22 cellular contexts compared by ENCODE assay signal in genomic region chr4:184541918-184542317, GRCh38.
DNase-seq lines count a peak whose midpoint lies in the region; ATAC-seq, FAIRE-seq and TF ChIP-seq lines count a peak whose summit lies in the region.
"Had no signal": no experiment of that assay in that cellular context is flagged by ENCODE, and none has a peak within 500 bp of the region (broad histone marks: within the 10 kb centered on the region; RNA-seq: fewer than 3 reads in every experiment).

No MANE protein-coding gene starts in this region.

- TF ChIP-seq EP300 in suprapubic skin (IDR thresholded peaks at IDR 0.05): no peak

- H3K9me3 ChIP-seq in kidney (ENCODE audit: control insufficient read depth in 1 of 2, low read length in 2 of 2) (no peaks in the 10 kb centered on the region), liver (ENCODE audit: control insufficient read depth in 4 of 4, low read length in 3 of 4) (no peaks in the 10 kb centered on the region), lower lobe of right lung (no peaks in the 10 kb centered on the region), suprapubic skin (no peaks in the 10 kb centered on the region)
- H3K9me3 ChIP-seq: BLaER1, HAP-1 had no signal

- no peak for TF ChIP-seq POLR2A in GM12892 (IDR thresholded peaks at IDR 0.05; ENCODE audit: low read depth, low read length)
- TF ChIP-seq POLR2A in suprapubic skin (IDR thresholded peaks at IDR 0.05): no peak

- H3K9ac ChIP-seq in kidney (ENCODE audit: low read length in 2 of 2) (no peak overlapping the region), liver (ENCODE audit: low read depth in 1 of 2, low read length in 2 of 2) (no peak overlapping the region)
- H3K9ac ChIP-seq: BLaER1 had no signal

- DNase-seq in GM12892 (ENCODE audit: insufficient read length) (no peak), kidney (no peak), lower lobe of right lung (no peak), suprapubic skin (ENCODE audit: low spot score in 2 of 2) (no peak), omental fat pad (ENCODE audit: low spot score) (no peak)
- DNase-seq: CD4-positive, CD25-positive, alpha-beta regulatory T cell; CD8-positive, alpha-beta T cell; DMS 273 treated with DMSO at 0.1 percent for 48 hours; DMS79; EL; GDM1; GOT3; HFFc6 had no signal

- WGBS in liver: 40% methylated on average over 5 of the region's 5 CpGs
- 92% methylated on average over 5 of the region's 5 CpGs for WGBS in suprapubic skin

- peak; percentile 27 for FAIRE-seq in GM12892 (lab: Jason Lieb, UNC)
- FAIRE-seq in kidney (lab: Jason Lieb, UNC): peak; percentile 65
- FAIRE-seq: A204.1, D721Med, GM12878, H54 had no signal

- H3K4me3 ChIP-seq in kidney (ENCODE audit: low read length in 2 of 2) (peak overlapping the region; percentile 1 to 24), liver (ENCODE audit: low read depth in 1 of 3, low read length in 3 of 3) (no peak overlapping the region), lower lobe of right lung (no peak overlapping the region), suprapubic skin (no peak overlapping the region)
- H3K4me3 ChIP-seq: BLaER1, GM12878, HAP-1 had no signal

- H3K36me3 ChIP-seq in kidney (ENCODE audit: control insufficient read depth in 1 of 2, insufficient read depth in 2 of 2, low read length in 2 of 2): no peaks in the 10 kb centered on the region
- H3K36me3 ChIP-seq in liver (ENCODE audit: control insufficient read depth in 4 of 4, insufficient read depth in 3 of 4, low read depth in 1 of 4, low read length in 3 of 4): no peaks in the 10 kb centered on the region
- H3K36me3 ChIP-seq in lower lobe of right lung: no peaks in the 10 kb centered on the region
- no peaks in the 10 kb centered on the region for H3K36me3 ChIP-seq in suprapubic skin
- H3K36me3 ChIP-seq: BLaER1, HAP-1 had no signal

- intact Hi-C loops in kidney (cut with DNase I) (loop anchor here (10.0 kb wide), 1 partner anchor 267 kb away; no protein-coding TSS in a partner anchor), lower lobe of right lung (cut with DNase I) (no loop called here)

- TF ChIP-seq CTCF in kidney (IDR thresholded peaks at IDR 0.05; ENCODE audit: borderline replicate concordance, extremely low read depth, insufficient read depth): no peak
- TF ChIP-seq CTCF in liver (IDR thresholded peaks at IDR 0.05; ENCODE audit: low read depth, low read length, missing input control): no peak
- TF ChIP-seq CTCF in lower lobe of right lung (IDR thresholded peaks at IDR 0.05): no peak
- TF ChIP-seq CTCF in suprapubic skin (IDR thresholded peaks at IDR 0.05): no peak
- no peak for TF ChIP-seq CTCF in omental fat pad (IDR thresholded peaks at IDR 0.05)

- ATAC-seq in lower lobe of right lung (no peak), omental fat pad (ENCODE audit: low FRiP score) (no peak)
- ATAC-seq: CD8-positive, alpha-beta T cell; GM12878 had no signal

- H3K4me1 ChIP-seq in kidney (ENCODE audit: control insufficient read depth in 1 of 2, insufficient read depth in 1 of 2, low read depth in 1 of 2, low read length in 2 of 2) (no peaks in the 10 kb centered on the region), liver (ENCODE audit: control insufficient read depth in 4 of 4, insufficient read depth in 4 of 4, low read length in 3 of 4) (peaks cover 2 to 29% (median 10%) of the 10 kb centered on the region in 4 donors), lower lobe of right lung (peaks cover under 1% of the 10 kb centered on the region), suprapubic skin (peaks cover 10% of the 10 kb centered on the region)
- H3K4me1 ChIP-seq: HAP-1 had no signal

- H3K27ac ChIP-seq in kidney (ENCODE audit: low read depth in 2 of 2, low read length in 2 of 2) (peak overlapping the region; percentile 0 to 26), liver (ENCODE audit: low read depth in 1 of 2, low read length in 2 of 2) (peak overlapping the region; percentile 79 to 91), lower lobe of right lung (no peak overlapping the region), suprapubic skin (no peak overlapping the region)
- H3K27ac ChIP-seq: 22Rv1, BLaER1, C4-2B had no signal

- TF ChIP-seq RAD21 in liver (IDR thresholded peaks at IDR 0.05): no peak

- H3K27me3 ChIP-seq in liver (ENCODE audit: control insufficient read depth in 4 of 4, insufficient read depth in 4 of 4, low read length in 3 of 4) (no peaks in the 10 kb centered on the region), lower lobe of right lung (ENCODE audit: low read depth) (no peaks in the 10 kb centered on the region), suprapubic skin (no peaks in the 10 kb centered on the region)
- H3K27me3 ChIP-seq: BLaER1 had no signal

TF ChIP-seq in liver, 16 proteins besides CTCF, POLR2A, EP300 and RAD21:
- TF ChIP-seq TAF1 (conservative IDR thresholded peaks at IDR 0.05) (no peak), SP1 (IDR thresholded peaks at IDR 0.05) (peak; percentile 47), GABPA (IDR thresholded peaks at IDR 0.05 in 1 of 2, conservative IDR thresholded peaks at IDR 0.05 in 1 of 2) (no peak), HNF4A (conservative IDR thresholded peaks at IDR 0.05) (peak; percentile 69 to 72), JUND (IDR thresholded peaks at IDR 0.05) (peak; percentile 32 to 57), YY1 (IDR thresholded peaks at IDR 0.05) (peak; percentile 38), EGR1 (IDR thresholded peaks at IDR 0.05; ENCODE audit: low read depth in 2 of 2) (no peak), HNF4G (IDR thresholded peaks at IDR 0.05) (peak; percentile 41), RXRA (IDR thresholded peaks at IDR 0.05) (peak; percentile 24 to 54)
- TF ChIP-seq, protein P1, sequence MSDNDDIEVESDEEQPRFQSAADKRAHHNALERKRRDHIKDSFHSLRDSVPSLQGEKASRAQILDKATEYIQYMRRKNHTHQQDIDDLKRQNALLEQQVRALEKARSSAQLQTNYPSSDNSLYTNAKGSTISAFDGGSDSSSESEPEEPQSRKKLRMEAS (IDR thresholded peaks at IDR 0.05): no peak

Comparison
In these comparisons a context has a peak if more than half of its experiments do, and no peak if none do; other contexts are left out.
1. H3K27ac ChIP-seq: peak in kidney (2 of 2) and liver (2 of 2); none in lower lobe of right lung (single experiment) and suprapubic skin (single experiment).
2. H3K4me3 ChIP-seq: peak in kidney (2 of 2); none in liver (0 of 3), lower lobe of right lung (single experiment) and suprapubic skin (single experiment).